Comparison of ENCODE assay signal across 21 cellular contexts in the genomic region with DNA sequence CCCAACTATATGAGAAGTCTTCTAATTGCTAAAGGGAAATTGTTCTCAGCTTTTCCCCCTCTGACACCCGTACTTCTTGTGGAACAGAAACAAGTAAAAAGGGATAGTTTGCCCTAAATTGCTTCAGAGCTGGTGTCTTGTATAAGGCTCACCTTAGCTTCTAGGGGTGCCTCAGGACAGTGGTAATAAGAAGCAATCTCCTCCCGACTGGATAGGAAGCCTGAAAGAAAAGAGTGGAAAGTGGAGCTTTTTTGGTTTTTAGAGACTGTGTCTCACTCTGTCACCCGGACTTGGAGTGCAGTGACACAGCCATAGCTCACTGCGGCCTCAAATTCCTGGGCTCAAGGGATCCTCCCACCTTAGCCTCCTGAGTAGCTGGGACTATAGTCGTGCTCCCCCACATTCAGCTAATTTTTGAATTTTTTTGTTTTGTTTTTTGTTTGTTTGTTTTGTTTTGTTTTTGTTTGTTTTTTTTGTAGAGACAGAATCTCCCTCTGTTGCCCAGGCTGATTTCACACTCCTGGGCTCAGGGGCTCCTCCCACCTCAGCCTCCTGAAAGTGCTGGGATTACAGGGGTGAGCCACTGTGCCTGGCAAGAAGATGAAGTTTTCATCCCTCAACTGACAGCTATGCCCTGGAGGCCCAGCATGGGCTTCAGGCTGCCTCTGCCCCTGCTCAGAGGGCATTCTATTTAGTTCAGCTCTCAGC. TPM values are rescaled to one million over a fixed set of nuclear protein-coding genes. Genes with fewer than 3 reads are reported as not detected.
DNase-seq lines count a peak whose midpoint lies in the region; ATAC-seq and TF ChIP-seq lines count a peak whose summit lies in the region.
"Had no signal": no experiment of that assay in that cellular context is flagged by ENCODE, and none has a peak within 500 bp of the region (broad histone marks: within the 10 kb centered on the region; RNA-seq: fewer than 3 reads in every experiment).

No MANE protein-coding gene starts in this region.

- WGBS in right lobe of liver (ENCODE audit: insufficient coverage, low coverage, low lambda C conversion rate, missing lambda C conversion rate) = 32% methylated on average over 5 of the region's 5 CpGs

- H3K4me3 ChIP-seq in Peyer's patch = no peak overlapping the region
- H3K4me3 ChIP-seq in right lobe of liver = peak overlapping the region in 2 of 3 donors; percentile 60 to 70
- H3K4me3 ChIP-seq in OCI-LY7 (ENCODE audit: low read depth, low read length, poor library complexity, severe bottlenecking) = no peak overlapping the region
- H3K4me3 ChIP-seq: GM12878, HAP-1 had no signal

- peaks cover 36% of the 10 kb centered on the region for H3K27me3 Mint-ChIP-seq in T-helper 17 cell

- H3K27me3 ChIP-seq in Peyer's patch (no peaks in the 10 kb centered on the region), right lobe of liver (no peaks in the 10 kb centered on the region)

- no peaks in the 10 kb centered on the region for H3K36me3 Mint-ChIP-seq in T-helper 17 cell (ENCODE audit: low read depth)
- H3K36me3 Mint-ChIP-seq: CD4-positive, alpha-beta memory T cell had no signal

- intact Hi-C loops in right lobe of liver (cut with DNase I) = no loop called here
- intact Hi-C loops in OCI-LY7 (cut with micrococcal nuclease; ENCODE audit: unreplicated experiment) = no loop called here

- ATAC-seq in left lobe of liver (peak; percentile 45), right lobe of liver (peak; percentile 9 to 73 (median 30)), HG03469 (IDR thresholded peaks at IDR 0.05; ENCODE audit: unreplicated experiment) (no peak), T-helper 17 cell (no peak)
- ATAC-seq: GM12878 had no signal

- H3K27ac ChIP-seq in Peyer's patch (peak overlapping the region in 3 of 4 donors; percentile 46 to 64 (median 59)), right lobe of liver (peak overlapping the region; percentile 75 to 100 (median 98)), OCI-LY7 (ENCODE audit: low read depth, low read length, poor library complexity, severe bottlenecking) (no peak overlapping the region)

- H3K9me2 ChIP-seq in OCI-LY7 (ENCODE audit: insufficient read depth, low read length) = no peaks in the 10 kb centered on the region

- TF ChIP-seq POLR2A in Peyer's patch (IDR thresholded peaks at IDR 0.05) (no peak), right lobe of liver (IDR thresholded peaks at IDR 0.05) (peak; percentile 15)

- no peaks in the 10 kb centered on the region for H3K9me3 ChIP-seq in Peyer's patch
- no peaks in the 10 kb centered on the region for H3K9me3 ChIP-seq in right lobe of liver
- no peaks in the 10 kb centered on the region for H3K9me3 ChIP-seq in T-helper 17 cell (ENCODE audit: control insufficient read depth, low read length, poor library complexity, severe bottlenecking)
- H3K9me3 ChIP-seq in OCI-LY7 (ENCODE audit: low read length) = no peaks in the 10 kb centered on the region
- H3K9me3 ChIP-seq: HAP-1 had no signal

- CTCF ChIA-PET in OCI-LY7 (lab: Charles Lee; ENCODE audit: unreplicated experiment) = interaction anchor here (0.6 to 1.2 kb wide), 3 partner anchors 8 to 175 kb away, joined by 3 to 4 read pairs (median 4); no protein-coding TSS in a partner anchor

- BruUV-seq in OCI-LY7 (replicated peaks; lab: Mats Ljungman, UMichigan) = no TSS peak

- no peaks in the 10 kb centered on the region for H3K4me1 Mint-ChIP-seq in T-helper 17 cell
- H3K4me1 Mint-ChIP-seq: CD4-positive, alpha-beta memory T cell had no signal

- DNase-seq in NCI-H82 (lab: John Stamatoyannopoulos, UW) = peak; percentile 3
- DNase-seq in NCI-H82 treated with DMSO at 0.1 percent for 48 hours (lab: John Stamatoyannopoulos, UW; ENCODE audit: unreplicated experiment) = no peak
- no peak for DNase-seq in Peyer's patch
- DNase-seq in left lobe of liver (ENCODE audit: low spot score) = peak; percentile 83
- peak in 2 of 3 donors; percentile 65 to 81 for DNase-seq in right lobe of liver
- no peak for DNase-seq in T-helper 17 cell
- no peak for DNase-seq in OCI-LY7 (ENCODE audit: low spot score)
- DNase-seq: 8988T; C1 segment of cervical spinal cord; Calu3; CD4-positive, alpha-beta memory T cell; COR-L47; DMS79; EL; GDM1; GOT3; HFFc6 had no signal

- POLR2A ChIA-PET in OCI-LY7 (lab: Charles Lee) = interaction anchor here (0.5 to 1.6 kb wide), 6 partner anchors 9 to 1936 kb away, joined by 3 to 7 read pairs (median 4); no protein-coding TSS in a partner anchor

- TF ChIP-seq CTCF in Peyer's patch (IDR thresholded peaks at IDR 0.05) (no peak), right lobe of liver (IDR thresholded peaks at IDR 0.05) (no peak), OCI-LY7 (conservative IDR thresholded peaks at IDR 0.05; ENCODE audit: low read length) (no peak)

- H3K79me2 ChIP-seq in OCI-LY7 (ENCODE audit: insufficient read depth, low read depth, low read length) = no peaks in the 10 kb centered on the region

- no peak overlapping the region for H3K4me2 ChIP-seq in OCI-LY7 (ENCODE audit: low read length)

- H3K36me3 ChIP-seq in Peyer's patch (no peaks in the 10 kb centered on the region), right lobe of liver (peaks cover 0 to 73% (median 34%) of the 10 kb centered on the region in 4 donors), OCI-LY7 (ENCODE audit: insufficient read depth, low read length) (no peaks in the 10 kb centered on the region)
- H3K36me3 ChIP-seq: HAP-1 had no signal

- H4K20me1 ChIP-seq in OCI-LY7 (ENCODE audit: insufficient read depth, low read length) = no peaks in the 10 kb centered on the region

- H3K4me3 Mint-ChIP-seq in T-helper 17 cell = no peak overlapping the region
- H3K4me3 Mint-ChIP-seq: CD4-positive, alpha-beta memory T cell; HFFc6 had no signal

- no peak overlapping the region for H3K27ac Mint-ChIP-seq in T-helper 17 cell
- H3K27ac Mint-ChIP-seq: CD4-positive, alpha-beta memory T cell; HFFc6 had no signal

- H2AFZ ChIP-seq in OCI-LY7 (ENCODE audit: low read length) = no peak overlapping the region

- H3K4me1 ChIP-seq in Peyer's patch (peaks cover 0 to 7% (median 0%) of the 10 kb centered on the region in 4 donors), right lobe of liver (peaks cover 0 to 37% (median 6%) of the 10 kb centered on the region in 4 donors), OCI-LY7 (ENCODE audit: insufficient read depth, low read length, poor library complexity, severe bottlenecking) (peaks cover 16% of the 10 kb centered on the region)
- H3K4me1 ChIP-seq: HAP-1 had no signal

RNA-seq across cellular contexts. Expression of a gene that starts 3.4 kb away (rescaled TPM):
- total RNA-seq in Peyer's patch (1 to 10 TPM in 3 of 4 donors, not detected in 1; 2.4 to 5.8 (median 3.1) TPM), left lobe of liver (2,689 TPM), right lobe of liver (1,000 to 10,000 TPM in 5 of 6 experiments, 100 to 1,000 TPM in 1; 109 to 3,026 (median 1,168) TPM), T-helper 17 cell (not detected), OCI-LY7 (2022) (not detected in 2 replicates)
- not detected in 2 replicates for total RNA-seq in OCI-LY7 (2014; rRNA removed; shearing (Covaris generic))
- total RNA-seq: A673; Calu3; CD4-positive, alpha-beta memory T cell; HFFc6 had no signal

RNA-seq across cellular contexts. Expression of a gene that starts 47.3 kb away (rescaled TPM):
- total RNA-seq in Peyer's patch = not detected
- 3.9 TPM for total RNA-seq in left lobe of liver
- 1 to 10 TPM; 2.0 to 6.5 (median 3.1) TPM for total RNA-seq in right lobe of liver
- not detected for total RNA-seq in T-helper 17 cell
- 4.5 and 6.6 TPM in 2 replicates for total RNA-seq in OCI-LY7 (2014; rRNA removed; shearing (Covaris generic))
- total RNA-seq in OCI-LY7 (2022) = 0.28 and 0.29 TPM in 2 replicates
- total RNA-seq: A673; CD4-positive, alpha-beta memory T cell; HFFc6 had no signal

RNA-seq across cellular contexts. Expression of a gene that starts 52.4 kb away (rescaled TPM):
- 100 to 1,000 TPM in 3 of 4 donors, 10 to 100 TPM in 1; 66.0 to 167 (median 154) TPM for total RNA-seq in Peyer's patch
- total RNA-seq in left lobe of liver = 6.0 TPM
- total RNA-seq in right lobe of liver = 1 to 10 TPM; 4.4 to 9.2 (median 5.6) TPM
- total RNA-seq in T-helper 17 cell = not detected
- not detected in 2 replicates for total RNA-seq in OCI-LY7 (2014; rRNA removed; shearing (Covaris generic))
- total RNA-seq in OCI-LY7 (2022) = not detected in 2 replicates
- total RNA-seq: CD4-positive, alpha-beta memory T cell; HFFc6 had no signal

Comparison
In these comparisons a context has a peak if more than half of its experiments do, and no peak if none do; other contexts are left out.
1. DNase-seq: peak in NCI-H82 (single experiment), left lobe of liver (single experiment) and right lobe of liver (2 of 3); none in NCI-H82 treated with DMSO at 0.1 percent for 48 hours (single experiment), Peyer's patch (0 of 3), T-helper 17 cell (0 of 3) and OCI-LY7 (single experiment).
2. H3K4me3 ChIP-seq: peak in right lobe of liver (2 of 3); none in Peyer's patch (0 of 4) and OCI-LY7 (single experiment).
3. ATAC-seq: peak in left lobe of liver (single experiment) and right lobe of liver (4 of 4); none in HG03469 (single experiment) and T-helper 17 cell (single experiment).
4. RNA of a gene that starts 3.4 kb away (total RNA-seq): 2,689 TPM in left lobe of liver (single experiment) and 109 to 3,026 TPM in right lobe of liver; 2.4 to 5.8 TPM in Peyer's patch, not detected in OCI-LY7 and not detected in T-helper 17 cell; every median in the first group is over 10 times any median in the second.